In genomic region chr4:98275129-98275528, GRCh38 we compare ENCODE assay signal across 16 cellular contexts.
"Had no signal": no experiment of that assay in that cellular context is flagged by ENCODE, and none has a peak within 500 bp of the region (broad histone marks: within the 10 kb centered on the region; RNA-seq: fewer than 3 reads in every experiment).

No MANE protein-coding gene starts in this region.

- H3K27me3 Mint-ChIP-seq: activated CD4-positive, alpha-beta memory T cell treated with anti-CD3 and anti-CD28 coated beads for 36 hours; activated naive CD8-positive, alpha-beta T cell treated with anti-CD3 and anti-CD28 coated beads, Interleukin-2, amount 50 U/mL, for 24 hours; type B pancreatic cell had no signal

- DNase-seq: activated CD4-positive, alpha-beta memory T cell treated with anti-CD3 and anti-CD28 coated beads for 36 hours; activated CD4-positive, CD25-positive, alpha-beta regulatory T cell treated with anti-CD3 and anti-CD28 coated beads, Interleukin-2, amount 50 U/mL, for 72 hours; activated CD8-positive, alpha-beta memory T cell treated with anti-CD3 and anti-CD28 coated beads, Interleukin-2, amount 50 U/mL, for 48 hours; activated naive CD4-positive, alpha-beta T cell treated with Interleukin-2 at 50 U/mL for 16 hours; activated naive CD8-positive, alpha-beta T cell treated with anti-CD3 and anti-CD28 coated beads, Interleukin-2, amount 50 U/mL, for 24 hours; anterior cingulate cortex; brain microvascular endothelial cell; central memory CD4-positive, alpha-beta T cell; cortex of kidney; hypothalamus; stimulated activated CD4-positive, alpha-beta T cell treated with anti-CD3 and anti-CD28 coated beads, Interleukin-2, amount 100 ng/mL, for 24 hours; stomach; testis had no signal

- H3K27ac Mint-ChIP-seq: activated CD4-positive, alpha-beta memory T cell treated with anti-CD3 and anti-CD28 coated beads for 36 hours; activated naive CD8-positive, alpha-beta T cell treated with anti-CD3 and anti-CD28 coated beads, Interleukin-2, amount 50 U/mL, for 24 hours; type B pancreatic cell had no signal

- H3K4me3 Mint-ChIP-seq: activated CD4-positive, alpha-beta memory T cell treated with anti-CD3 and anti-CD28 coated beads for 36 hours; activated naive CD8-positive, alpha-beta T cell treated with anti-CD3 and anti-CD28 coated beads, Interleukin-2, amount 50 U/mL, for 24 hours; type B pancreatic cell had no signal

- ATAC-seq: activated naive CD8-positive, alpha-beta T cell treated with anti-CD3 and anti-CD28 coated beads, Interleukin-2, amount 50 U/mL, for 24 hours; left lobe of liver had no signal

- FAIRE-seq: frontal cortex had no signal
